ENCODE assay signal across 21 cellular contexts in genomic region chr5:2780421-2781171, GRCh38. TPM values are rescaled to one million over a fixed set of nuclear protein-coding genes. Genes with fewer than 3 reads are reported as not detected.
A peak's percentile ranks its signal among the peaks of the same experiment; 100 is the strongest.
DNase-seq lines count a peak whose midpoint lies in the region; ATAC-seq, FAIRE-seq and TF ChIP-seq lines count a peak whose summit lies in the region.
"Had no signal": no experiment of that assay in that cellular context is flagged by ENCODE, and none has a peak within 500 bp of the region (broad histone marks: within the 10 kb centered on the region; RNA-seq: fewer than 3 reads in every experiment).

No MANE protein-coding gene starts in this region.

- no peak overlapping the region for H3K4me3 Mint-ChIP-seq in activated CD4-positive, alpha-beta T cell treated with anti-CD3 and anti-CD28 coated beads, Interleukin-2, amount 10 ng/mL, durations not matched to agents 24 days and 14 days
- H3K4me3 Mint-ChIP-seq: activated T-helper 17 cell treated with anti-CD3 and anti-CD28 coated beads, Interleukin-2, amount 50 U/mL, for 72 hours; stimulated activated naive B cell treated with anti-CD40 and anti-IgM and Interleukin-4, amounts not matched to agents 10 μg/mL and 1 μg/mL and 100 μg/mL, for 72 hours had no signal

- 52 to 68% (median 67%) methylated on average over 8 to 11 of the region's 11 CpGs for WGBS in spleen, 5 donors

- H3K36me3 ChIP-seq in kidney (ENCODE audit: control insufficient read depth in 1 of 2, insufficient read depth in 2 of 2, low read length in 2 of 2), result no peaks in the 10 kb centered on the region
- H3K36me3 ChIP-seq in upper lobe of right lung, result no peaks in the 10 kb centered on the region
- no peaks in the 10 kb centered on the region for H3K36me3 ChIP-seq in spleen
- H3K36me3 ChIP-seq: BLaER1 treated with 17β-estradiol and CSF1 and Interleukin-3, amounts not matched to agents 10 nM and 100 nM; tibial artery had no signal

- H3K27me3 Mint-ChIP-seq in activated CD4-positive, alpha-beta T cell treated with anti-CD3 and anti-CD28 coated beads, Interleukin-2, amount 10 ng/mL, durations not matched to agents 24 days and 14 days, result no peaks in the 10 kb centered on the region

- H3K9me3 ChIP-seq in kidney (ENCODE audit: control insufficient read depth in 1 of 2, low read length in 2 of 2) (peaks cover 0 to 9% of the 10 kb centered on the region in 2 donors), upper lobe of right lung (no peaks in the 10 kb centered on the region), spleen (peaks cover 0 to 15% (median 5%) of the 10 kb centered on the region in 8 donors)
- H3K9me3 ChIP-seq: tibial artery had no signal

- intact Hi-C loops in activated CD4-positive, alpha-beta T cell treated with anti-CD3 and anti-CD28 coated beads, Interleukin-2, amount 10 ng/mL, durations not matched to agents 24 days and 14 days (cut with micrococcal nuclease), result no loop called here
- intact Hi-C loops in kidney (cut with DNase I), result no loop called here
- intact Hi-C loops in upper lobe of right lung (cut with DNase I), result no loop called here
- intact Hi-C loops in spleen (cut with DNase I; ENCODE audit: low total_unique reads), result no loop called here

- DNase-seq in activated CD4-positive, alpha-beta T cell treated with anti-CD3 and anti-CD28 coated beads, Interleukin-2, amount 10 ng/mL, durations not matched to agents 24 days and 14 days, result peak; percentile 28
- DNase-seq in activated CD4-positive, alpha-beta T cell treated with anti-CD3 and anti-CD28 coated beads, Interleukin-2, amount 50 U/mL, for 1 hour, result no peak
- peak; percentile 58 for DNase-seq in ecto neural progenitor cell (ENCODE audit: low spot score)
- DNase-seq in kidney, result peak; percentile 85
- peak; percentile 95 for DNase-seq in upper lobe of right lung
- DNase-seq in NCI-H146 treated with DMSO at 0.1 percent for 48 hours (lab: John Stamatoyannopoulos, UW; ENCODE audit: unreplicated experiment), result no peak
- no peak for DNase-seq in spleen
- DNase-seq in stimulated activated naive CD4-positive, alpha-beta T cell treated with Interleukin-2 at 50 U/mL for 16 hours (lab: John Stamatoyannopoulos, UW), result no peak
- DNase-seq: dorsolateral prefrontal cortex; NCI-H1930; NCI-H510A treated with DMSO at 0.1 percent for 48 hours; nucleus accumbens; stimulated activated naive B cell treated with anti-CD40 and anti-IgM and Interleukin-4, amounts not matched to agents 10 μg/mL and 1 μg/mL and 100 μg/mL, for 72 hours; tibial artery had no signal

- H3K36me3 Mint-ChIP-seq in activated CD4-positive, alpha-beta T cell treated with anti-CD3 and anti-CD28 coated beads, Interleukin-2, amount 10 ng/mL, durations not matched to agents 24 days and 14 days (ENCODE audit: low read depth), result no peaks in the 10 kb centered on the region
- H3K36me3 Mint-ChIP-seq: stimulated activated naive B cell treated with anti-CD40 and anti-IgM and Interleukin-4, amounts not matched to agents 10 μg/mL and 1 μg/mL and 100 μg/mL, for 72 hours had no signal

- H3K27ac ChIP-seq in kidney (ENCODE audit: low read depth in 2 of 2, low read length in 2 of 2), result no peak overlapping the region
- H3K27ac ChIP-seq in upper lobe of right lung, result peak overlapping the region; percentile 58
- no peak overlapping the region for H3K27ac ChIP-seq in spleen
- H3K27ac ChIP-seq: BLaER1 treated with 17β-estradiol and CSF1 and Interleukin-3, amounts not matched to agents 10 nM and 100 nM; dorsolateral prefrontal cortex; tibial artery had no signal

- peaks cover 4% of the 10 kb centered on the region for H3K27me3 ChIP-seq in upper lobe of right lung
- peaks cover 0 to 15% (median 0%) of the 10 kb centered on the region in 7 donors for H3K27me3 ChIP-seq in spleen (replicated peaks in 1 of 7)
- H3K27me3 ChIP-seq: BLaER1 treated with 17β-estradiol and CSF1 and Interleukin-3, amounts not matched to agents 10 nM and 100 nM; tibial artery had no signal

- H3K4me1 ChIP-seq in kidney (ENCODE audit: control insufficient read depth in 1 of 2, insufficient read depth in 1 of 2, low read depth in 1 of 2, low read length in 2 of 2) (no peaks in the 10 kb centered on the region), upper lobe of right lung (no peaks in the 10 kb centered on the region), spleen (no peaks in the 10 kb centered on the region)
- H3K4me1 ChIP-seq: BLaER1 treated with 17β-estradiol and CSF1 and Interleukin-3, amounts not matched to agents 10 nM and 100 nM had no signal

- no peak overlapping the region for H3K4me3 ChIP-seq in kidney (ENCODE audit: low read length in 2 of 2)
- no peak overlapping the region for H3K4me3 ChIP-seq in upper lobe of right lung
- no peak overlapping the region for H3K4me3 ChIP-seq in spleen
- H3K4me3 ChIP-seq: BLaER1 treated with 17β-estradiol and CSF1 and Interleukin-3, amounts not matched to agents 10 nM and 100 nM; dorsolateral prefrontal cortex; tibial artery had no signal

- FAIRE-seq in kidney (lab: Jason Lieb, UNC), result no peak
- FAIRE-seq: A204.1, D721Med, G401.6 had no signal

- peak; percentile 97 for ATAC-seq in upper lobe of right lung
- ATAC-seq: activated CD4-positive, CD25-positive, alpha-beta regulatory T cell treated with anti-CD3 and anti-CD28 coated beads, Interleukin-2, amount 50 U/mL, for 24 hours; activated T-helper 17 cell treated with anti-CD3 and anti-CD28 coated beads, Interleukin-2, amount 50 U/mL, for 72 hours; stimulated activated naive B cell treated with anti-CD40 and anti-IgM and Interleukin-4, amounts not matched to agents 10 μg/mL and 1 μg/mL and 100 μg/mL, for 72 hours had no signal

- no peaks in the 10 kb centered on the region for H3K9me3 Mint-ChIP-seq in activated CD4-positive, alpha-beta T cell treated with anti-CD3 and anti-CD28 coated beads, Interleukin-2, amount 10 ng/mL, durations not matched to agents 24 days and 14 days

- TF ChIP-seq CTCF in kidney (IDR thresholded peaks at IDR 0.05; ENCODE audit: borderline replicate concordance, extremely low read depth, insufficient read depth), result no peak
- TF ChIP-seq CTCF in upper lobe of right lung (IDR thresholded peaks at IDR 0.05), result no peak
- TF ChIP-seq CTCF in spleen (IDR thresholded peaks at IDR 0.05 in 8 of 11, conservative IDR thresholded peaks at IDR 0.05 in 3 of 11), result no peak

- H3K9ac ChIP-seq in kidney (ENCODE audit: low read length in 2 of 2), result no peak overlapping the region
- H3K9ac ChIP-seq: BLaER1 treated with 17β-estradiol and CSF1 and Interleukin-3, amounts not matched to agents 10 nM and 100 nM had no signal

- H3K27ac Mint-ChIP-seq in activated CD4-positive, alpha-beta T cell treated with anti-CD3 and anti-CD28 coated beads, Interleukin-2, amount 10 ng/mL, durations not matched to agents 24 days and 14 days, result no peak overlapping the region
- H3K27ac Mint-ChIP-seq: activated T-helper 17 cell treated with anti-CD3 and anti-CD28 coated beads, Interleukin-2, amount 50 U/mL, for 72 hours; stimulated activated naive B cell treated with anti-CD40 and anti-IgM and Interleukin-4, amounts not matched to agents 10 μg/mL and 1 μg/mL and 100 μg/mL, for 72 hours had no signal

- H3K4me1 Mint-ChIP-seq in activated CD4-positive, alpha-beta T cell treated with anti-CD3 and anti-CD28 coated beads, Interleukin-2, amount 10 ng/mL, durations not matched to agents 24 days and 14 days, result no peaks in the 10 kb centered on the region
- H3K4me1 Mint-ChIP-seq: activated T-helper 17 cell treated with anti-CD3 and anti-CD28 coated beads, Interleukin-2, amount 50 U/mL, for 72 hours; stimulated activated naive B cell treated with anti-CD40 and anti-IgM and Interleukin-4, amounts not matched to agents 10 μg/mL and 1 μg/mL and 100 μg/mL, for 72 hours had no signal

- no peak for TF ChIP-seq POLR2A in spleen (IDR thresholded peaks at IDR 0.05)

RNA-seq across cellular contexts. Expression of gene IRX2, which starts 29.1 kb away (rescaled TPM):
- total RNA-seq in activated CD4-positive, alpha-beta T cell treated with anti-CD3 and anti-CD28 coated beads, Interleukin-2, amount 10 ng/mL, durations not matched to agents 24 days and 14 days, result not detected in 2 replicates
- total RNA-seq in kidney (44.2 TPM), upper lobe of right lung (56.4 TPM), spleen (under 1 TPM in 2 of 7 donors, not detected in 5; 0.13 to 0.26 TPM)
- polyA plus RNA-seq in kidney (ENCODE audit: insufficient read depth, low read depth, low replicate concordance) (11.7 TPM), spleen (under 1 TPM in 1 of 3 donors, not detected in 2; 0.03 TPM)
- total RNA-seq: activated T-helper 17 cell treated with anti-CD3 and anti-CD28 coated beads, Interleukin-2, amount 50 U/mL, for 72 hours; OCI-LY7 had no signal

Comparison
In these comparisons a context has a peak if more than half of its experiments do, and no peak if none do; other contexts are left out.
1. DNase-seq: peak in activated CD4-positive, alpha-beta T cell treated with anti-CD3 and anti-CD28 coated beads, Interleukin-2, amount 10 ng/mL, durations not matched to agents 24 days and 14 days (single experiment), ecto neural progenitor cell (single experiment), kidney (single experiment) and upper lobe of right lung (single experiment); none in activated CD4-positive, alpha-beta T cell treated with anti-CD3 and anti-CD28 coated beads, Interleukin-2, amount 50 U/mL, for 1 hour (single experiment), NCI-H146 treated with DMSO at 0.1 percent for 48 hours (single experiment), spleen (single experiment) and stimulated activated naive CD4-positive, alpha-beta T cell treated with Interleukin-2 at 50 U/mL for 16 hours (single experiment).
2. RNA of gene IRX2, which starts 29.1 kb away (total RNA-seq): 56.4 TPM in upper lobe of right lung (single experiment) and 44.2 TPM in kidney (single experiment); 0.13 to 0.26 TPM in spleen and not detected in activated CD4-positive, alpha-beta T cell treated with anti-CD3 and anti-CD28 coated beads, Interleukin-2, amount 10 ng/mL, durations not matched to agents 24 days and 14 days; every median in the first group is over 10 times any median in the second.